In the genomic region with DNA sequence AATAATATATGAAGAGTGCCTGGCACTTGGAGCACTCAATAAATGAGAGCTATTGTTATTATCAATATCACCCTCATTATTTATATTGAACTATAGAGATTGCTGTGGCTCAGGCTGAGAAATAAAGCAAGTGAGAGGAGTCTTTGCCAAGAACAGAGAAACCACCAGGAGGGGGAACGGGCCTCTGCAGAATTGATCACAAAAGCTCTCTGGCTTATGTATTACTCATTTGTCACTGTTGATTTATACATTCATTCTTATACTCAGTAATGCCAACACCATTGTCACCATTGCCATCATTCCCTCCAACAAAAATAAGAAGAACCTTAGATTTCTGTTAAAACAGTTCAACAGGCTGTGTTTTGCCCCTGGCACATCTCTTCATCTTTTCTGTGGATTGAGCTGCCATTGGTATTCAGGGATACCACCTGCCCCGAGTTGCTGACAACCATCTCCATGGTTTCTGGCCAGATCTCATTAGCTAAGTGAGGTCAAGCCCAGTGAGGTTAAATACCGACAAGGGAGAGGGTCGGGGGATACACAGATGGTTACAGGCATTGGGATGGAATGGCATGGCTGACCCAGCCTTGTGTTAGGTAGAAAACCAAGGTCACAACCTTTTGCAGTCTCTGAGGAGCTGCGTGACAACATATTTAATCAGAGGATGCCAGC, we compare ENCODE assay signal across 13 cellular contexts. TPM values are rescaled to one million over a fixed set of nuclear protein-coding genes. Genes with fewer than 3 reads are reported as not detected.
DNase-seq lines count a peak whose midpoint lies in the region; ATAC-seq and TF ChIP-seq lines count a peak whose summit lies in the region.
"Had no signal": no experiment of that assay in that cellular context is flagged by ENCODE, and none has a peak within 500 bp of the region (broad histone marks: within the 10 kb centered on the region; RNA-seq: fewer than 3 reads in every experiment).

No MANE protein-coding gene starts in this region.

- no peak for TF ChIP-seq CTCF in GM10266 (IDR thresholded peaks at IDR 0.05; ENCODE audit: control insufficient read depth, insufficient read depth, low read depth, missing control alignments)

- peak; percentile 45 to 69 for ATAC-seq in activated naive CD4-positive, alpha-beta T cell treated with anti-CD3 and anti-CD28 coated beads, Interleukin-2, amount 50 U/mL, for 72 hours
- no peak for ATAC-seq in GM19467 (IDR thresholded peaks at IDR 0.05; ENCODE audit: unreplicated experiment)
- ATAC-seq: left lobe of liver had no signal

- peak overlapping the region; percentile 97 to 99 for H3K27ac Mint-ChIP-seq in activated naive CD4-positive, alpha-beta T cell treated with anti-CD3 and anti-CD28 coated beads, Interleukin-2, amount 50 U/mL, for 72 hours
- H3K27ac Mint-ChIP-seq: nephron had no signal

- peak; percentile 80 for DNase-seq in activated CD4-positive, alpha-beta T cell treated with anti-CD3 and anti-CD28 coated beads for 48 hours
- no peak for DNase-seq in activated CD4-positive, alpha-beta T cell treated with anti-CD3 and anti-CD28 coated beads for 4 hours
- DNase-seq in NCI-H82 treated with DMSO at 0.1 percent for 48 hours (lab: John Stamatoyannopoulos, UW; ENCODE audit: unreplicated experiment) (peak; percentile 49), GM10266 (ENCODE audit: extremely low spot score) (no peak), cortex of kidney (lab: John Stamatoyannopoulos, UW) (no peak)
- DNase-seq in activated naive CD4-positive, alpha-beta T cell treated with anti-CD3 and anti-CD28 coated beads, Interleukin-2, amount 50 U/mL, for 72 hours (ENCODE audit: low spot score in 2 of 2): peak in 1 of 2 donors; percentile 67
- peak; percentile 64 for DNase-seq in stimulated activated CD4-positive, alpha-beta T cell treated with anti-CD3 and anti-CD28 coated beads, Interleukin-4, amount 100 ng/mL, for 24 hours
- DNase-seq: NCI-H2171 treated with DMSO at 0.1 percent for 48 hours, PC-9, uterus had no signal

- peaks cover 0 to 6% of the 10 kb centered on the region in 2 donors for H3K9me3 Mint-ChIP-seq in activated naive CD4-positive, alpha-beta T cell treated with anti-CD3 and anti-CD28 coated beads, Interleukin-2, amount 50 U/mL, for 72 hours
- H3K9me3 Mint-ChIP-seq: nephron had no signal

- peaks cover 0 to 8% of the 10 kb centered on the region in 2 donors for H3K36me3 Mint-ChIP-seq in activated naive CD4-positive, alpha-beta T cell treated with anti-CD3 and anti-CD28 coated beads, Interleukin-2, amount 50 U/mL, for 72 hours

RNA-seq across cellular contexts. Expression of a gene that starts 21.8 kb away (rescaled TPM):
- total RNA-seq in activated naive CD4-positive, alpha-beta T cell treated with anti-CD3 and anti-CD28 coated beads, Interleukin-2, amount 50 U/mL, for 72 hours: 100 to 1,000 TPM in 1 of 2 donors, 10 to 100 TPM in 1; 67.4 to 107 TPM

Comparison
In these comparisons a context has a peak if more than half of its experiments do, and no peak if none do; other contexts are left out.
1. DNase-seq: peak in activated CD4-positive, alpha-beta T cell treated with anti-CD3 and anti-CD28 coated beads for 48 hours (single experiment), NCI-H82 treated with DMSO at 0.1 percent for 48 hours (single experiment) and stimulated activated CD4-positive, alpha-beta T cell treated with anti-CD3 and anti-CD28 coated beads, Interleukin-4, amount 100 ng/mL, for 24 hours (single experiment); none in activated CD4-positive, alpha-beta T cell treated with anti-CD3 and anti-CD28 coated beads for 4 hours (0 of 2), GM10266 (single experiment) and cortex of kidney (single experiment).